In the genomic region with DNA sequence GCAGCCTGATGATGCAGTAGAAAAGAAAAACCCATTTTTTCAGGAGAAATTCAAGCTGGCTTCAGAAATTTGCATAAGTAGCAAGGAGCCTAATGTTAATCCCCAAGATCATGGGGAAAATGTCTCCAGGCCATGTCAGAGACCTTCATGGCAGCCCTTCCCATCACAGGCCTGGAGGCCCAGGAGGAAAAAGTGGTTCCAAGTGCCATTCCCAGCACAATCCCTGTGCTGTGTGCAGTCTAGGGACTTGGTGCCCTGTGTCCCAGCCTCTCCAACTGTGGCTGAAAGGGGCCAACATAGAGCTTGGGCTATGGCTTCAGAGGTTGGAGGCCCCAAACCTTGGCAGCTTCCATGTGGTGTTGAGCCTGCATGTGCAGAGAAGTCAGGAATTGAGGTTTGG, we compare ENCODE assay signal across 3 cellular contexts.
DNase-seq lines count a peak whose midpoint lies in the region; ATAC-seq, FAIRE-seq and TF ChIP-seq lines count a peak whose summit lies in the region.
"Not testable (repeated sequence)": the region's sequence is repeated elsewhere in the genome, so short reads cannot be mapped to it uniquely, and the experiment has no call there.

No MANE protein-coding gene starts in this region.

- in situ Hi-C loops in K562 (cut with MboI), result not testable (repeated sequence)

- not testable (repeated sequence) for FAIRE-seq in A549 (lab: Jason Lieb, UNC); K562 (lab: Jason Lieb, UNC)

- not testable (repeated sequence) for TF ChIP-seq RAD21 in A549 (conservative IDR thresholded peaks at IDR 0.05 in 1 of 2, IDR thresholded peaks at IDR 0.05 in 1 of 2); K562 (CRISPR knock-in tag; conservative IDR thresholded peaks at IDR 0.05 in 1 of 2, IDR thresholded peaks at IDR 0.05 in 1 of 2)

- not testable (repeated sequence) for TF ChIP-seq POLR2A in A549 (IDR thresholded peaks at IDR 0.05; ENCODE audit: low read length); K562 (conservative IDR thresholded peaks at IDR 0.05)

- POLR2A ChIA-PET in A549 (lab: Yijun Ruan, JAX); HEK293 (lab: Yijun Ruan, JAX); K562 (lab: Yijun Ruan, JAX): not testable (repeated sequence)

- not testable (repeated sequence) for TF ChIP-seq CTCF in A549 (IDR thresholded peaks at IDR 0.05); HEK293 (tag by site-specific recombination; IDR thresholded peaks at IDR 0.05); K562 (IDR thresholded peaks at IDR 0.05 in 2 of 3, conservative IDR thresholded peaks at IDR 0.05 in 1 of 3; ENCODE audit: insufficient read depth in 2 of 3, low read depth in 1 of 3, low read length in 3 of 3)

- not testable (repeated sequence) for H3K27me3 ChIP-seq in K562 (ENCODE audit: control insufficient read depth in 2 of 2, insufficient read depth in 2 of 2, low read length in 2 of 2)

- not testable (repeated sequence) for H3K27ac ChIP-seq in A549; HEK293 (ENCODE audit: extremely low read depth, low read depth, low read length); K562 (ENCODE audit: extremely low read depth, low read depth, low read length)

- intact Hi-C loops in K562 (cut with micrococcal nuclease), result not testable (repeated sequence)

- TF ChIP-seq EP300 in A549 (IDR thresholded peaks at IDR 0.05); K562 (IDR thresholded peaks at IDR 0.05; ENCODE audit: low read length): not testable (repeated sequence)

- not testable (repeated sequence) for BruUV-seq in K562 (replicated peaks; lab: Mats Ljungman, UMichigan)

- ATAC-seq in A549, K562: not testable (repeated sequence)

- CTCF ChIA-PET in A549 (lab: Yijun Ruan, JAX), result interaction anchor here (0.6 kb wide), 1 partner anchor 218 kb away, joined by 3 read pairs; no protein-coding TSS in a partner anchor
- CTCF ChIA-PET in HEK293 (lab: Yijun Ruan, JAX); K562 (lab: Yijun Ruan, JAX; ENCODE audit: low intra/inter-chr PET ratio): not testable (repeated sequence)

- H3K4me1 ChIP-seq in A549, result peaks cover 34% of the 10 kb centered on the region
- H3K4me1 ChIP-seq in HEK293 (ENCODE audit: control insufficient read depth, insufficient read depth, low read length); K562 (replicated peaks in 1 of 2; ENCODE audit: control insufficient read depth in 2 of 2, insufficient read depth in 2 of 2, low read length in 2 of 2): not testable (repeated sequence)

- H3K9ac ChIP-seq in K562 (ENCODE audit: insufficient read depth in 1 of 2, low read depth in 2 of 2, low read length in 2 of 2), result not testable (repeated sequence)

- H3K4me3 ChIP-seq in A549; HEK293 (ENCODE audit: low read depth, low read length); K562: not testable (repeated sequence)

- not testable (repeated sequence) for H3K4me2 ChIP-seq in A549; K562 (ENCODE audit: insufficient read depth, low read length)

- not testable (repeated sequence) for H4K20me1 ChIP-seq in K562 (replicated peaks; ENCODE audit: control insufficient read depth, insufficient read depth, low read length)

- H3K79me2 ChIP-seq in K562 (ENCODE audit: control insufficient read depth, insufficient read depth, low read length), result not testable (repeated sequence)

- DNase-seq in A549 (ENCODE audit: low read depth in 1 of 2, low spot score in 1 of 2); K562 (ENCODE audit: extremely low read depth in 1 of 4, low spot score in 3 of 4): not testable (repeated sequence)

- H3K9me1 ChIP-seq in K562 (ENCODE audit: control insufficient read depth, insufficient read depth, low read length), result not testable (repeated sequence)

- H3K36me3 ChIP-seq in HEK293 (ENCODE audit: control insufficient read depth in 2 of 2, insufficient read depth in 1 of 2, low read length in 2 of 2); K562 (ENCODE audit: control insufficient read depth, insufficient read depth, low read length): not testable (repeated sequence)

- H2AFZ ChIP-seq in K562 (ENCODE audit: low read depth, low read length), result not testable (repeated sequence)

- H3K9me3 ChIP-seq in A549, result peaks cover 20% of the 10 kb centered on the region
- H3K9me3 ChIP-seq in HEK293 (ENCODE audit: control insufficient read depth, insufficient read depth, low read depth, low read length); K562 (replicated peaks; ENCODE audit: control insufficient read depth, insufficient read depth, low read depth, low read length): not testable (repeated sequence)

TF ChIP-seq in A549, 52 proteins besides CTCF, POLR2A, EP300 and RAD21:
- peak; percentile 84 for TF ChIP-seq ZFP36 (IDR thresholded peaks at IDR 0.05; ENCODE audit: borderline replicate concordance, partially characterized antibody)

TF ChIP-seq in HEK293, 187 proteins besides CTCF, POLR2A, EP300 and RAD21:
- TF ChIP-seq ZNF585B (tag by site-specific recombination; IDR thresholded peaks at IDR 0.05), result peak; percentile 88

TF ChIP-seq in K562, 482 proteins besides CTCF, POLR2A, EP300 and RAD21:
- peak; percentile 38 for TF ChIP-seq ZFP36 (IDR thresholded peaks at IDR 0.05; ENCODE audit: low read depth, low read length, partially characterized antibody)
